ENCODE assay signal across 9 cellular contexts in the genomic region with DNA sequence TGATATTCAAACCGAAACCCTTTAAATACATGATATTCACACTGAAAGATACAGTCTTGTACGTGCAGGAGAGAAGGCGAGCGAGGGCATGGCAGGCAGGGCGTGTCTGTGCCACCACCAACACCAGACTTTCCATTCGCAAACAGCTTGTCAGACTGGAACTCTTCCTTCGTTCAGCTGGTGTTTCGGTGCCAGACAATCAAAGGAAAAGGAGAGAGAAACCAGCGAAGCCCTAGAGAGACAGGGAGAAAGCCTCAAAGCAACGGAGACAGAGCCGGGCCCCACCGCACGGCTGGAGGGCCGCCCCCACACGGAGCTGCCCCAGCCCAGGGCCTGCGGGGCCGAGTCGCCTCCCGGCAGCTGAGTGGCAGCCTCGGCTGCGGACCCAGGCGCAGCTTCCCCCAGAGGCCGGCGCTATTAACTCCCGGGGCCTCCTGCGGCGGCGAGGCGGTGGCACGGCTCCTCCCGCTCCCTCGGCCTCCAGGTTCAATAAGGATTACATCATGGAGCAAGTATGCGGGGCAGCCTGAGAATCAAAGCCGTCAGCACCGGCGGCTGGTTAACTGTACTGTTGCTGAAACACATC. TPM values are rescaled to one million over a fixed set of nuclear protein-coding genes. Genes with fewer than 3 reads are reported as not detected.
DNase-seq lines count a peak whose midpoint lies in the region; ATAC-seq and TF ChIP-seq lines count a peak whose summit lies in the region.
"Had no signal": no experiment of that assay in that cellular context is flagged by ENCODE, and none has a peak within 500 bp of the region (broad histone marks: within the 10 kb centered on the region; RNA-seq: fewer than 3 reads in every experiment).

No MANE protein-coding gene starts in this region.

- no peaks in the 10 kb centered on the region for H3K9me3 Mint-ChIP-seq in activated CD8-positive, alpha-beta T cell treated with anti-CD3 and anti-CD28 coated beads for 36 hours

- peak overlapping the region; percentile 83 for H3K27ac Mint-ChIP-seq in activated CD8-positive, alpha-beta T cell treated with anti-CD3 and anti-CD28 coated beads for 36 hours

- peaks cover 0 to 50% (median 0%) of the 10 kb centered on the region in 4 donors for H3K27me3 ChIP-seq in esophagus muscularis mucosa
- peaks cover 28% of the 10 kb centered on the region for H3K27me3 ChIP-seq in muscle layer of duodenum (ENCODE audit: low read depth, low read length)
- peaks cover 0 to 12% of the 10 kb centered on the region in 2 donors for H3K27me3 ChIP-seq in uterus

- CTCF ChIA-PET in activated CD8-positive, alpha-beta T cell treated with anti-CD3 and anti-CD28 coated beads for 36 hours (lab: Charles Lee), result interaction anchor here (0.7 to 1.2 kb wide), 3 partner anchors 17 to 358 kb away, joined by 3 to 4 read pairs (median 3); no protein-coding TSS in a partner anchor

- peaks cover 73% of the 10 kb centered on the region for H3K27me3 Mint-ChIP-seq in activated CD8-positive, alpha-beta T cell treated with anti-CD3 and anti-CD28 coated beads for 36 hours

- H3K36me3 ChIP-seq in esophagus muscularis mucosa (no peaks in the 10 kb centered on the region), muscle layer of duodenum (ENCODE audit: control insufficient read depth in 1 of 2, insufficient read depth in 2 of 2, low read length in 2 of 2) (no peaks in the 10 kb centered on the region), uterus (no peaks in the 10 kb centered on the region)

- POLR2A ChIA-PET in activated CD8-positive, alpha-beta T cell treated with anti-CD3 and anti-CD28 coated beads for 36 hours (lab: Charles Lee), result no interaction called here

- TF ChIP-seq POLR2A in esophagus muscularis mucosa (IDR thresholded peaks at IDR 0.05; ENCODE audit: low read depth) (no peak), uterus (IDR thresholded peaks at IDR 0.05) (no peak)

- H3K9me3 ChIP-seq in esophagus muscularis mucosa (no peaks in the 10 kb centered on the region), muscle layer of duodenum (ENCODE audit: control insufficient read depth in 1 of 2, low read length in 2 of 2) (no peaks in the 10 kb centered on the region), uterus (no peaks in the 10 kb centered on the region)

- no peak for TF ChIP-seq CTCF in activated CD8-positive, alpha-beta T cell treated with anti-CD3 and anti-CD28 coated beads for 36 hours (IDR thresholded peaks at IDR 0.05)
- TF ChIP-seq CTCF in esophagus muscularis mucosa (IDR thresholded peaks at IDR 0.05) (no peak), uterus (IDR thresholded peaks at IDR 0.05) (no peak)

- peak overlapping the region; percentile 77 for H3K4me3 Mint-ChIP-seq in activated CD8-positive, alpha-beta T cell treated with anti-CD3 and anti-CD28 coated beads for 36 hours

- H3K4me3 ChIP-seq in esophagus muscularis mucosa (peak overlapping the region; percentile 49 to 58 (median 54)), muscle layer of duodenum (ENCODE audit: low read depth in 1 of 2, low read length in 2 of 2) (peak overlapping the region; percentile 42 to 51), uterus (peak overlapping the region in 1 of 2 donors; percentile 31)

- DNase-seq in NCI-H524 (lab: John Stamatoyannopoulos, UW) (peak; percentile 39 to 61), NCI-H524 treated with DMSO at 0.1 percent for 48 hours (lab: John Stamatoyannopoulos, UW) (no peak), NCI-H1092 treated with DMSO at 0.1 percent for 48 hours (lab: John Stamatoyannopoulos, UW) (peak; percentile 35), esophagus muscularis mucosa (ENCODE audit: extremely low spot score) (no peak), uterus (peak; percentile 29 to 30)
- peak; percentile 61 for DNase-seq in activated CD8-positive, alpha-beta T cell treated with anti-CD3 and anti-CD28 coated beads for 36 hours
- DNase-seq: DND-41 had no signal

- 12% methylated on average over 15 of the region's 36 CpGs for WGBS in esophagus muscularis mucosa

- H3K36me3 Mint-ChIP-seq in activated CD8-positive, alpha-beta T cell treated with anti-CD3 and anti-CD28 coated beads for 36 hours (ENCODE audit: low read depth), result no peaks in the 10 kb centered on the region

- no peak for TF ChIP-seq EP300 in esophagus muscularis mucosa (IDR thresholded peaks at IDR 0.05)

- peak overlapping the region; percentile 71 to 79 (median 78) for H3K27ac ChIP-seq in esophagus muscularis mucosa (replicated peaks in 1 of 4)
- no peak overlapping the region for H3K27ac ChIP-seq in muscle layer of duodenum (ENCODE audit: low read length)
- H3K27ac ChIP-seq in uterus, result no peak overlapping the region

- intact Hi-C loops in activated CD8-positive, alpha-beta T cell treated with anti-CD3 and anti-CD28 coated beads for 36 hours (cut with micrococcal nuclease), result no loop called here
- intact Hi-C loops in esophagus muscularis mucosa (cut with DNase I) (no loop called here), uterus (cut with DNase I; ENCODE audit: low total_unique reads) (no loop called here)

- H3K4me1 ChIP-seq in esophagus muscularis mucosa (peaks cover 10 to 13% (median 12%) of the 10 kb centered on the region in 4 donors), muscle layer of duodenum (ENCODE audit: control insufficient read depth in 1 of 2, insufficient read depth in 2 of 2, low read length in 2 of 2) (peaks cover 3 to 9% of the 10 kb centered on the region in 2 donors), uterus (no peaks in the 10 kb centered on the region)

- peaks cover 14% of the 10 kb centered on the region for H3K4me1 Mint-ChIP-seq in activated CD8-positive, alpha-beta T cell treated with anti-CD3 and anti-CD28 coated beads for 36 hours (ENCODE audit: low read depth)

- ATAC-seq in activated CD8-positive, alpha-beta T cell treated with anti-CD3 and anti-CD28 coated beads for 36 hours, result peak; percentile 87
- ATAC-seq in GM21360 (IDR thresholded peaks at IDR 0.05; ENCODE audit: unreplicated experiment), result no peak

RNA-seq across cellular contexts. Expression of gene NR2E1, which starts 32.1 kb away (rescaled TPM):
- total RNA-seq in activated CD8-positive, alpha-beta T cell treated with anti-CD3 and anti-CD28 coated beads for 36 hours, result not detected
- total RNA-seq in esophagus muscularis mucosa (not detected), uterus (not detected)

RNA-seq across cellular contexts. Expression of gene OSTM1, which starts 59.1 kb away (rescaled TPM):
- total RNA-seq in activated CD8-positive, alpha-beta T cell treated with anti-CD3 and anti-CD28 coated beads for 36 hours, result 1 to 10 TPM; 7.2 to 7.5 TPM
- total RNA-seq in esophagus muscularis mucosa (10 to 100 TPM; 48.2 to 74.4 (median 61.2) TPM), uterus (10 to 100 TPM; 26.2 to 92.5 (median 53.7) TPM)

Comparison
In these comparisons a context has a peak if more than half of its experiments do, and no peak if none do; other contexts are left out.
1. DNase-seq: peak in NCI-H524 (2 of 2), NCI-H1092 treated with DMSO at 0.1 percent for 48 hours (single experiment), activated CD8-positive, alpha-beta T cell treated with anti-CD3 and anti-CD28 coated beads for 36 hours (single experiment) and uterus (2 of 2); none in NCI-H524 treated with DMSO at 0.1 percent for 48 hours (single experiment) and esophagus muscularis mucosa (single experiment).
2. H3K27ac ChIP-seq: peak in esophagus muscularis mucosa (4 of 4); none in muscle layer of duodenum (single experiment) and uterus (0 of 2).